10 cellular contexts compared by ENCODE assay signal in the genomic region with DNA sequence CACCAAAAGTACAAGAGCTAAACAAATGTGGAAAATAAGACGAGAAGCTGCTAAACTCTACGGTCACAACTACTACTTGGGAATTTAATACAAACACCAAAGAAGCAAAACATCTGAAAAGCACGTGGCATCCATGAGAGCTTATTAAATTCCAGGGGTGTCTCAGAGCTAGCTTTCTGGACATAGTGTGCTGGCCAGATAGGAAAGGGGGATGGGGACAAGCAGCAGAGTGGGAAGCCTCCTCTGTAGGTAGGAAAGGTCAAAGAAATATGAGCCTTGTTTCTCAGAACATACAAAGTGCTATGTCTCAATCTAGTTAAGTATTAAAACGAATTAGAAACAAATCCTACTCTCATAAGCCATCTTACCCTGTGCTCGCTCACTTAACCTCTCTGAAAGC. TPM values are rescaled to one million over a fixed set of nuclear protein-coding genes. Genes with fewer than 3 reads are reported as not detected.
DNase-seq lines count a peak whose midpoint lies in the region; ATAC-seq, FAIRE-seq and TF ChIP-seq lines count a peak whose summit lies in the region.
"Had no signal": no experiment of that assay in that cellular context is flagged by ENCODE, and none has a peak within 500 bp of the region (broad histone marks: within the 10 kb centered on the region; RNA-seq: fewer than 3 reads in every experiment).

No MANE protein-coding gene starts in this region.

- WGBS in esophagus, 2 donors, result 67 to 68% methylated on average over 5 of the region's 5 CpGs
- 59 to 79% methylated on average over 5 of the region's 5 CpGs for WGBS in lung, 2 donors

- H3K27me3 ChIP-seq in esophagus (ENCODE audit: control insufficient read depth in 1 of 2, insufficient read depth in 2 of 2, low read length in 2 of 2) (no peaks in the 10 kb centered on the region), lung (ENCODE audit: control insufficient read depth, insufficient read depth) (no peaks in the 10 kb centered on the region), tibial artery (no peaks in the 10 kb centered on the region)

- peak; percentile 36 for ATAC-seq in lung (ENCODE audit: insufficient read depth, low FRiP score)

- H3K27ac ChIP-seq in esophagus (ENCODE audit: low read depth in 2 of 2, low read length in 1 of 2), result peak overlapping the region; percentile 33 to 34
- peak overlapping the region in 1 of 2 donors; percentile 63 for H3K27ac ChIP-seq in lung (ENCODE audit: low read depth in 1 of 2, low read length in 1 of 2)
- peak overlapping the region; percentile 8 to 44 for H3K27ac ChIP-seq in tibial artery

- no peak for TF ChIP-seq CTCF in lung (IDR thresholded peaks at IDR 0.05; ENCODE audit: control extremely low read depth, extremely low read depth)
- TF ChIP-seq CTCF in tibial artery (IDR thresholded peaks at IDR 0.05), result no peak

- peaks cover 0 to 9% of the 10 kb centered on the region in 2 donors for H3K36me3 ChIP-seq in esophagus (ENCODE audit: control insufficient read depth in 2 of 2, insufficient read depth in 2 of 2, low read length in 1 of 2)
- peaks cover 5 to 8% of the 10 kb centered on the region in 2 donors for H3K36me3 ChIP-seq in lung (ENCODE audit: control insufficient read depth in 2 of 2, insufficient read depth in 2 of 2, low read length in 2 of 2)
- peaks cover 11 to 23% (median 16%) of the 10 kb centered on the region in 3 donors for H3K36me3 ChIP-seq in tibial artery

- FAIRE-seq in HTR-8/SVneo (lab: Jason Lieb, UNC), result no peak

- H3K9me3 ChIP-seq in esophagus (ENCODE audit: control insufficient read depth in 2 of 2, insufficient read depth in 1 of 2, low read depth in 1 of 2, low read length in 1 of 2), result no peaks in the 10 kb centered on the region
- no peaks in the 10 kb centered on the region for H3K9me3 ChIP-seq in lung (ENCODE audit: control insufficient read depth in 2 of 2, insufficient read depth in 1 of 2, low read length in 1 of 2)
- no peaks in the 10 kb centered on the region for H3K9me3 ChIP-seq in tibial artery

- H3K4me1 ChIP-seq in esophagus (ENCODE audit: control insufficient read depth in 2 of 2, insufficient read depth in 2 of 2, low read length in 1 of 2) (no peaks in the 10 kb centered on the region), lung (ENCODE audit: control insufficient read depth in 2 of 2, insufficient read depth in 2 of 2, low read length in 2 of 2) (peaks cover 3 to 7% of the 10 kb centered on the region in 2 donors), tibial artery (peaks cover 0 to 14% (median 6%) of the 10 kb centered on the region in 4 donors)

- H3K4me3 ChIP-seq in esophagus (ENCODE audit: low read depth in 1 of 2, low read length in 2 of 2), result no peak overlapping the region
- no peak overlapping the region for H3K4me3 ChIP-seq in lung
- H3K4me3 ChIP-seq in tibial artery, result no peak overlapping the region

- intact Hi-C loops in tibial artery (cut with DNase I; ENCODE audit: low total_unique reads), result no loop called here

- peak; percentile 72 for DNase-seq in HTR-8/SVneo (ENCODE audit: insufficient read length, low spot score)
- peak; percentile 50 for DNase-seq in lung (ENCODE audit: low spot score)
- DNase-seq in tibial artery, result no peak
- DNase-seq in ACHN, result no peak
- no peak for DNase-seq in NCI-H446 treated with DMSO at 0.1 percent for 48 hours (lab: John Stamatoyannopoulos, UW)
- DNase-seq in GOT3 (lab: John Stamatoyannopoulos, UW), result no peak
- DNase-seq: effector CD8-positive, alpha-beta T cell; islet precursor cell; NCI-H1105 had no signal

- in situ Hi-C loops in ACHN (cut with HindIII; ENCODE audit: low pct_ligation_motif_present, low pct_unique_long_range_greater_than_20kb, low sequenced_read_pairs), result no loop called here

RNA-seq across cellular contexts. Expression of a gene that starts 51.3 kb away (rescaled TPM):
- 10 to 100 TPM; 31.9 to 34.9 TPM for polyA plus RNA-seq in esophagus
- total RNA-seq in lung, result 100 to 1,000 TPM in 1 of 2 donors, 10 to 100 TPM in 1; 81.4 to 112 TPM
- polyA plus RNA-seq in lung, result 10 to 100 TPM; 52.2 to 58.3 TPM

Comparison
In these comparisons a context has a peak if more than half of its experiments do, and no peak if none do; other contexts are left out.
1. DNase-seq: peak in HTR-8/SVneo (single experiment) and lung (single experiment); none in tibial artery (0 of 2), ACHN (single experiment), NCI-H446 treated with DMSO at 0.1 percent for 48 hours (single experiment) and GOT3 (single experiment).